Comparison of ENCODE assay signal across 8 cellular contexts in the genomic region with DNA sequence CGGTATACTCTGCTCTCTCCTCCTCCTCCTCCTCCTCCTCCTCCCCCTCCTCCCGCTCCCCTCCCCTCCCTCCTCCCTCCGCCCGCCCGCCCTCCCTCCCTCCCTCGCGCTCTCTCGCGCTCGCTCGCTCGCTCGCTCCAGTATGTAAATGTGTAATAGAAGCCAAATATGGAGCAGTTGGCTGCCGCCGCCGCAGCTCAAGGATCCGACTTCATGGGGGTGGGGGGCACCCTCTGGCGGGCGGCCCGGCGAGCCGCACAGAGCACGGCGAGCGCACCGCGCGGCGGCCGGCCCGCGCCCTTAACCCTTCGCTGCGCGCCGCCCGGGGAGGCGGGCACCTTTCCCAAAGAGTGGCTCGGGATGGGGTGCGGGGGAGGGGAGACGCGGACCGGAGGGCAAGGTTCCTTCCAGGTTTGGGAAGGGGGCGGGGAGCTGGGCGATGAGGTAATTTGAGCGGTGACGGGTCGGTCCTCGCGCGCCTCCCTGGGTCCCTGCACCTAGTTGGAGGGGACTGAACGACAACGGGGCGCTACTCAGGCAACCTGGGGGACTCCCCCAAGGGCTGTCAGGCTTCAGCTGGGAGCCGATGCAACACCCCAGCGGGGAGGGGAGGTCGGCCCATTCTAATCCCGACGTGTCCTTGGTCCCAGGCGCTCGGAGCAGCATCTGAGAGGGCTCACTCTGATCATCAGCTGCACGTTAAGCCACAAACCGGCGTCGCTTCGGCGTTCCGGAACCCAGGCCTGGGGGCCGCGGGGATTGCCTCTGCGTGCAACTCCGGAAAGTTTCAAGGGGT. TPM values are rescaled to one million over a fixed set of nuclear protein-coding genes. Genes with fewer than 3 reads are reported as not detected.
A peak's percentile ranks its signal among the peaks of the same experiment; 100 is the strongest.
DNase-seq lines count a peak whose midpoint lies in the region; ATAC-seq and TF ChIP-seq lines count a peak whose summit lies in the region.

No MANE protein-coding gene starts in this region.

- DNase-seq in Kasumi-1 (lab: John Stamatoyannopoulos, UW) (peak; percentile 79 to 86), T-helper 17 cell (peak; percentile 73 to 81 (median 74)), amygdala (lab: John Stamatoyannopoulos, UW) (peak in 55 of 56 donors; percentile 22 to 88 (median 74)), right cardiac atrium (peak; percentile 85 to 95 (median 93)), renal cortical epithelial cell (ENCODE audit: low read depth) (peak; percentile 70), vagina (ENCODE audit: extremely low spot score in 2 of 2) (peak in 1 of 2 donors; percentile 95)

- peak overlapping the region; percentile 83 for H3K9ac ChIP-seq in ES-I3 (ENCODE audit: low read depth, low read length)

- H3K36me3 ChIP-seq in ES-I3 (ENCODE audit: insufficient read depth, low read length) (no peaks in the 10 kb centered on the region), vagina (no peaks in the 10 kb centered on the region)

- H3K27ac Mint-ChIP-seq in T-helper 17 cell = peak overlapping the region; percentile 99

- peak overlapping the region; percentile 99 for H3K4me3 Mint-ChIP-seq in T-helper 17 cell

- H3K9me3 ChIP-seq in ES-I3 (ENCODE audit: control insufficient read depth, insufficient read depth, low read length) (no peaks in the 10 kb centered on the region), T-helper 17 cell (ENCODE audit: control insufficient read depth, low read length, poor library complexity, severe bottlenecking) (no peaks in the 10 kb centered on the region), right cardiac atrium (ENCODE audit: control insufficient read depth, low read length) (no peaks in the 10 kb centered on the region), vagina (no peaks in the 10 kb centered on the region)

- peaks cover 15% of the 10 kb centered on the region for H3K4me1 ChIP-seq in ES-I3 (ENCODE audit: insufficient read depth, low read length)
- H3K4me1 ChIP-seq in right cardiac atrium (ENCODE audit: control insufficient read depth, insufficient read depth, low read length) = no peaks in the 10 kb centered on the region
- H3K4me1 ChIP-seq in vagina = peaks cover 39% of the 10 kb centered on the region

- TF ChIP-seq CTCF in vagina (IDR thresholded peaks at IDR 0.05) = peak in 1 of 3 experiments; percentile 7

- peaks cover 49% of the 10 kb centered on the region for H3K4me1 Mint-ChIP-seq in T-helper 17 cell

- peak; percentile 45 for ATAC-seq in GM21737 (IDR thresholded peaks at IDR 0.05; ENCODE audit: unreplicated experiment)
- ATAC-seq in T-helper 17 cell = peak; percentile 67
- peak; percentile 52 to 55 for ATAC-seq in right cardiac atrium

- H3K27me3 ChIP-seq in right cardiac atrium (ENCODE audit: control insufficient read depth, insufficient read depth) (no peaks in the 10 kb centered on the region), vagina (no peaks in the 10 kb centered on the region)

- under 1% methylated on average over 71 of the region's 72 CpGs for WGBS in right cardiac atrium

- peak overlapping the region; percentile 65 for H3K4me3 ChIP-seq in right cardiac atrium (ENCODE audit: low read length)
- H3K4me3 ChIP-seq in vagina = peak overlapping the region; percentile 88 to 93

- no peaks in the 10 kb centered on the region for H3K27me3 Mint-ChIP-seq in T-helper 17 cell

- intact Hi-C loops in right cardiac atrium (cut with DNase I) = loop anchor here (5.0 to 10.0 kb wide), 5 partner anchors 247 to 429 kb away; no protein-coding TSS in a partner anchor
- intact Hi-C loops in vagina (cut with DNase I) = loop anchor here (5.0 to 10.0 kb wide), 4 partner anchors 217 to 429 kb away; no protein-coding TSS in a partner anchor

- peaks cover 4% of the 10 kb centered on the region for H3K36me3 Mint-ChIP-seq in T-helper 17 cell (ENCODE audit: low read depth)

- peak in 1 of 2 donors; percentile 7 for TF ChIP-seq POLR2A in vagina (IDR thresholded peaks at IDR 0.05)

- H3K27ac ChIP-seq in right cardiac atrium (ENCODE audit: low read length) = peak overlapping the region; percentile 97
- peak overlapping the region; percentile 99 for H3K27ac ChIP-seq in vagina

RNA-seq across cellular contexts. Expression of gene ATXN1, which starts 0.4 kb away (rescaled TPM):
- 100 to 1,000 TPM; 121 to 135 TPM for total RNA-seq in T-helper 17 cell
- total RNA-seq in right cardiac atrium = 10 to 100 TPM; 46.5 to 50.7 (median 47.9) TPM
- 11.8 TPM for polyA plus RNA-seq in right cardiac atrium
- 14.4 and 27.2 TPM in 2 replicates for total RNA-seq in renal cortical epithelial cell
- 43.2 TPM for total RNA-seq in vagina
